In the genomic region with DNA sequence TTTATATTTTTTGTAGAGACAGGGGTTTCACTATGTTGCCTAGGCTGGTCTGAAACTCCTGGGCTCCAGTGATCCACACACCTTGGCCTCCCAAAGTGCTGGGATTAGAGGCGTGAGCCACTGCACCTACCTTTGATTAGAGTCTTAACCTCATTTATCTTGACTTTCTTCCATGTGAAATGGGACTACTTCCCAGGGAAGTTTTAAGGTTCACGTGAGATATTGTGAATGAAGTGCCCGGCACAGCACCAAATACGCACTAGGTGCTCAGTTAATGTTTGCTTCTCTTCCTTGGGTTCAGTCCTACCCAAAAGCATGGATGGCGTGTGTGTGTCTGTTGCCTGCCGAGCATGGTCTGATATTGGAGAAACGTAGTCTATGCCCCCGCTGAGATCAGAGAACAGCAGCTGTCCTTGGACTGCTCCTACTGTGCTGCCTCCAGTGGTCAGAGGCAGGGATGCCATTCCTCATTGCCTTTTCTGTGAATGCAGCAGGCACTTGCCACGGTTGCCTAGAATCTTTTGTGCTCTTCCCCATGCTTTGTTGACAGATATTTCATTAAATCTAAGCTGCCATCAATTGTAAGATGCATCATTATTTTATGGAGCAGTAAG, we compare ENCODE assay signal across 9 cellular contexts. TPM values are rescaled to one million over a fixed set of nuclear protein-coding genes. Genes with fewer than 3 reads are reported as not detected.
DNase-seq lines count a peak whose midpoint lies in the region; ATAC-seq and TF ChIP-seq lines count a peak whose summit lies in the region.
"Had no signal": no experiment of that assay in that cellular context is flagged by ENCODE, and none has a peak within 500 bp of the region (broad histone marks: within the 10 kb centered on the region; RNA-seq: fewer than 3 reads in every experiment).

No MANE protein-coding gene starts in this region.

- TF ChIP-seq CTCF in GM10248 (IDR thresholded peaks at IDR 0.05; ENCODE audit: control extremely low read depth, extremely low read depth, low read depth, missing control alignments), result peak; percentile 32
- TF ChIP-seq CTCF in PC-9 (conservative IDR thresholded peaks at IDR 0.05), result peak; percentile 80
- peak in 4 of 6 experiments; percentile 38 to 67 (median 44) for TF ChIP-seq CTCF in esophagus squamous epithelium (IDR thresholded peaks at IDR 0.05)

- no peak overlapping the region for H3K4me3 Mint-ChIP-seq in naive thymus-derived CD4-positive, alpha-beta T cell

- BruUV-seq in PC-9 (replicated peaks; lab: Mats Ljungman, UMichigan), result no TSS peak

- DNase-seq in GM10248 (ENCODE audit: extremely low spot score) (no peak), PC-9 (peak; percentile 42 to 49), esophagus squamous epithelium (lab: John Stamatoyannopoulos, UW) (no peak), pons (ENCODE audit: low spot score) (peak; percentile 41)
- no peak for DNase-seq in naive thymus-derived CD4-positive, alpha-beta T cell
- no peak for DNase-seq in activated effector memory CD4-positive, alpha-beta T cell treated with Interleukin-2 at 50 U/mL for 16 hours

- no peaks in the 10 kb centered on the region for H3K9me2 ChIP-seq in PC-9 (ENCODE audit: insufficient read depth)

- H3K27me3 ChIP-seq in PC-9 (ENCODE audit: insufficient read depth, low read depth) (no peaks in the 10 kb centered on the region), esophagus squamous epithelium (peaks cover 0 to 12% (median 0%) of the 10 kb centered on the region in 4 donors)
- H3K27me3 ChIP-seq in naive thymus-derived CD4-positive, alpha-beta T cell (ENCODE audit: control insufficient read depth in 2 of 2, insufficient read depth in 2 of 2, low read length in 2 of 2), result no peaks in the 10 kb centered on the region
- H3K27me3 ChIP-seq: neutrophil had no signal

- peaks cover 7% of the 10 kb centered on the region for H3K4me1 ChIP-seq in PC-9 (replicated peaks; ENCODE audit: insufficient read depth)
- H3K4me1 ChIP-seq in esophagus squamous epithelium, result no peaks in the 10 kb centered on the region
- H3K4me1 ChIP-seq in naive thymus-derived CD4-positive, alpha-beta T cell (ENCODE audit: control insufficient read depth in 2 of 2, insufficient read depth in 2 of 2, low read length in 2 of 2), result no peaks in the 10 kb centered on the region

- H3K27ac Mint-ChIP-seq in naive thymus-derived CD4-positive, alpha-beta T cell, result no peak overlapping the region

- H3K9me3 ChIP-seq in PC-9 (ENCODE audit: insufficient read depth, low read depth), result no peaks in the 10 kb centered on the region
- H3K9me3 ChIP-seq in esophagus squamous epithelium, result no peaks in the 10 kb centered on the region
- H3K9me3 ChIP-seq in naive thymus-derived CD4-positive, alpha-beta T cell (ENCODE audit: control insufficient read depth in 2 of 3, low read length in 3 of 3), result no peaks in the 10 kb centered on the region
- H3K9me3 ChIP-seq: neutrophil had no signal

- H2AFZ ChIP-seq in PC-9, result no peak overlapping the region

- H3K27ac ChIP-seq in PC-9 (no peak overlapping the region), esophagus squamous epithelium (no peak overlapping the region)
- H3K27ac ChIP-seq in naive thymus-derived CD4-positive, alpha-beta T cell (ENCODE audit: low read depth, low read length), result no peak overlapping the region
- H3K27ac ChIP-seq: neutrophil had no signal

- no peaks in the 10 kb centered on the region for H4K20me1 ChIP-seq in PC-9 (ENCODE audit: insufficient read depth)

- H3K36me3 ChIP-seq in PC-9 (ENCODE audit: low read depth), result no peaks in the 10 kb centered on the region
- H3K36me3 ChIP-seq in esophagus squamous epithelium, result no peaks in the 10 kb centered on the region
- no peaks in the 10 kb centered on the region for H3K36me3 ChIP-seq in naive thymus-derived CD4-positive, alpha-beta T cell (ENCODE audit: control insufficient read depth in 2 of 3, insufficient read depth in 3 of 3, low read length in 3 of 3)
- H3K36me3 ChIP-seq: neutrophil had no signal

- ATAC-seq in HG03354 (IDR thresholded peaks at IDR 0.05; ENCODE audit: poor library complexity, severe bottlenecking, unreplicated experiment) (peak; percentile 82), GM21717 (IDR thresholded peaks at IDR 0.05; ENCODE audit: unreplicated experiment) (no peak)
- no peak for ATAC-seq in naive thymus-derived CD4-positive, alpha-beta T cell

- no peak overlapping the region for H3K4me2 ChIP-seq in PC-9

- TF ChIP-seq POLR2A in esophagus squamous epithelium (IDR thresholded peaks at IDR 0.05), result no peak

- no peaks in the 10 kb centered on the region for H3F3A ChIP-seq in PC-9 (ENCODE audit: insufficient read depth, low read depth)

- WGBS in esophagus squamous epithelium, 2 donors, result 52 to 56% methylated on average over 9 of the region's 9 CpGs

- H3K79me2 ChIP-seq in PC-9 (ENCODE audit: low read depth), result no peaks in the 10 kb centered on the region

- intact Hi-C loops in PC-9 (cut with micrococcal nuclease; ENCODE audit: unreplicated experiment), result loop anchor here (5.0 kb wide), 1 partner anchor 155 kb away; no protein-coding TSS in a partner anchor
- intact Hi-C loops in esophagus squamous epithelium (cut with DNase I), result no loop called here
- intact Hi-C loops in naive thymus-derived CD4-positive, alpha-beta T cell (cut with micrococcal nuclease), result no loop called here

- H3K4me3 ChIP-seq in PC-9 (no peak overlapping the region), esophagus squamous epithelium (no peak overlapping the region)
- H3K4me3 ChIP-seq in naive thymus-derived CD4-positive, alpha-beta T cell (ENCODE audit: low read length), result no peak overlapping the region

- no peaks in the 10 kb centered on the region for H3K4me1 Mint-ChIP-seq in naive thymus-derived CD4-positive, alpha-beta T cell

- H3K27me3 Mint-ChIP-seq in naive thymus-derived CD4-positive, alpha-beta T cell, result peaks cover 7 to 17% (median 10%) of the 10 kb centered on the region in 5 donors

- POLR2A ChIA-PET in GM10248 (lab: Yijun Ruan, JAX) (no interaction called here), PC-9 (lab: Charles Lee; ENCODE audit: unreplicated experiment) (interaction anchor here (0.6 kb wide), 2 partner anchors 209 to 595 kb away, joined by 3 to 5 read pairs; no protein-coding TSS in a partner anchor)
- POLR2A ChIA-PET in naive thymus-derived CD4-positive, alpha-beta T cell (lab: Charles Lee), result no interaction called here

- CTCF ChIA-PET in GM10248 (lab: Yijun Ruan, JAX), result no interaction called here
- CTCF ChIA-PET in PC-9 (lab: Charles Lee), result interaction anchor here (0.5 to 1.2 kb wide), 4 partner anchors 25 to 601 kb away, joined by 3 to 4 read pairs (median 3); no protein-coding TSS in a partner anchor
- CTCF ChIA-PET in naive thymus-derived CD4-positive, alpha-beta T cell (lab: Charles Lee), result no interaction called here

- H3K9me3 Mint-ChIP-seq in naive thymus-derived CD4-positive, alpha-beta T cell, result peaks cover 0 to 4% (median 0%) of the 10 kb centered on the region in 11 donors

- no peaks in the 10 kb centered on the region for H3K36me3 Mint-ChIP-seq in naive thymus-derived CD4-positive, alpha-beta T cell

RNA-seq across cellular contexts. Expression of gene TFCP2L1, which starts 12.3 kb away (rescaled TPM):
- total RNA-seq in PC-9 (2021) (4.6 and 7.0 TPM in 2 replicates), esophagus squamous epithelium (10 to 100 TPM; 17.9 to 39.7 (median 24.0) TPM)
- under 1 TPM in 2 of 5 experiments, not detected in 3; 0.19 to 0.24 TPM for total RNA-seq in naive thymus-derived CD4-positive, alpha-beta T cell
- not detected for polyA plus RNA-seq in naive thymus-derived CD4-positive, alpha-beta T cell

Comparison
In these comparisons a context has a peak if more than half of its experiments do, and no peak if none do; other contexts are left out.
1. DNase-seq: peak in PC-9 (2 of 2) and pons (single experiment); none in GM10248 (single experiment), esophagus squamous epithelium (single experiment), naive thymus-derived CD4-positive, alpha-beta T cell (0 of 9) and activated effector memory CD4-positive, alpha-beta T cell treated with Interleukin-2 at 50 U/mL for 16 hours (single experiment).
2. Peak in every context shown above with its lines, with median percentiles within 50 percentile points of each other: CTCF ChIP-seq.